In genomic region chr2:236535024-236535423, GRCh38 we compare ENCODE assay signal across 11 cellular contexts. TPM values are rescaled to one million over a fixed set of nuclear protein-coding genes. Genes with fewer than 3 reads are reported as not detected.
A peak's percentile ranks its signal among the peaks of the same experiment; 100 is the strongest.
DNase-seq lines count a peak whose midpoint lies in the region; ATAC-seq and TF ChIP-seq lines count a peak whose summit lies in the region.
"Had no signal": no experiment of that assay in that cellular context is flagged by ENCODE, and none has a peak within 500 bp of the region (broad histone marks: within the 10 kb centered on the region; RNA-seq: fewer than 3 reads in every experiment).

No MANE protein-coding gene starts in this region.

- H4K8ac ChIP-seq in IMR-90 (ENCODE audit: low read depth in 2 of 2, low read length in 2 of 2) = no peak overlapping the region

- no peak overlapping the region for H3K23ac ChIP-seq in IMR-90 (ENCODE audit: low read depth, low read length)

- H2BK15ac ChIP-seq in IMR-90 (ENCODE audit: low read depth, low read length) = no peak overlapping the region

- no peak overlapping the region for H4K91ac ChIP-seq in IMR-90 (ENCODE audit: insufficient read depth, low read depth, low read length)

- H3K27ac ChIP-seq in IMR-90 (ENCODE audit: insufficient read depth, low read length) = no peak overlapping the region
- no peak overlapping the region for H3K27ac ChIP-seq in aorta (ENCODE audit: low read depth in 1 of 2, low read length in 2 of 2)
- H3K27ac ChIP-seq: left lung had no signal

- DNase-seq in IMR-90 (peak; percentile 8), astrocyte of the hippocampus (ENCODE audit: low read depth, low spot score) (peak; percentile 95), glomerular visceral epithelial cell (ENCODE audit: extremely low spot score) (peak; percentile 94), smooth muscle cell of the brain vasculature (ENCODE audit: low read depth, low spot score) (peak; percentile 96), NCI-H187 treated with DMSO at 0.1 percent for 48 hours (lab: John Stamatoyannopoulos, UW) (no peak), aorta (no peak)
- DNase-seq: activated CD8-positive, alpha-beta T cell treated with anti-CD3 and anti-CD28 coated beads, Interleukin-2, amount 10 ng/mL, durations not matched to agents 7 days and 5 days; left lung; NCI-H1417; NCI-H524 had no signal

- no peak overlapping the region for H3K4ac ChIP-seq in IMR-90 (ENCODE audit: low read depth, low read length)

- H3K14ac ChIP-seq in IMR-90 (replicated peaks; ENCODE audit: low read depth, low read length) = no peak overlapping the region

- H2BK5ac ChIP-seq in IMR-90 (ENCODE audit: low read depth, low read length, poor library complexity, severe bottlenecking) = no peak overlapping the region

- intact Hi-C loops in IMR-90 (cut with micrococcal nuclease) = no loop called here
- intact Hi-C loops in aorta (cut with DNase I) = no loop called here

- H3K18ac ChIP-seq in IMR-90 (ENCODE audit: low read depth, low read length) = no peak overlapping the region

- H3K27me3 ChIP-seq in IMR-90 (ENCODE audit: control insufficient read depth, insufficient read depth, low read length) = peaks cover 9% of the 10 kb centered on the region; the same call in 1 of the 2 replicates
- H3K27me3 ChIP-seq in aorta (ENCODE audit: control insufficient read depth in 1 of 2, insufficient read depth in 2 of 2, low read length in 1 of 2) = no peaks in the 10 kb centered on the region
- H3K27me3 ChIP-seq: left lung had no signal

- H2AFZ ChIP-seq in IMR-90 (replicated peaks; ENCODE audit: low read length, poor library complexity) = no peak overlapping the region

- H4K20me1 ChIP-seq in IMR-90 (ENCODE audit: insufficient read depth, low read length) = no peaks in the 10 kb centered on the region

- H2BK120ac ChIP-seq in IMR-90 (ENCODE audit: low read depth, low read length) = no peak overlapping the region

- H3K9ac ChIP-seq in IMR-90 (ENCODE audit: low read depth, low read length) = no peak overlapping the region

- in situ Hi-C loops in IMR-90 (cut with MboI; ENCODE audit: low sequenced_read_pairs) = no loop called here

- H2AK5ac ChIP-seq in IMR-90 (ENCODE audit: low read depth, low read length) = no peak overlapping the region

- WGBS in IMR-90 (ENCODE audit: extremely low coverage in 2 of 2, insufficient read length in 1 of 2), 2 experiments = 50% methylated on average over 1 of the region's 5 CpGs; no CpG with 5 or more reads in 1 of the 2 experiments
- 66 to 70% methylated on average over 5 of the region's 5 CpGs for WGBS in aorta, 2 donors

- POLR2A ChIA-PET in IMR-90 (lab: Charles Lee; ENCODE audit: unreplicated experiment) = no interaction called here

- H4K5ac ChIP-seq in IMR-90 (ENCODE audit: low read depth, low read length) = no peak overlapping the region

- no peak for TF ChIP-seq POLR2A in IMR-90 (IDR thresholded peaks at IDR 0.05; ENCODE audit: low read depth, low read length)

- no peak overlapping the region for H3K56ac ChIP-seq in IMR-90 (ENCODE audit: extremely low read depth, insufficient read depth, low read length)

- no peak for TF ChIP-seq RAD21 in IMR-90 (IDR thresholded peaks at IDR 0.05; ENCODE audit: low read length)

- dilution Hi-C loops in IMR-90 (cut with HindIII; ENCODE audit: low sequenced_read_pairs, unreplicated experiment) = no loop called here

- H3K36me3 ChIP-seq in IMR-90 (ENCODE audit: control insufficient read depth, insufficient read depth, low read length) (no peaks in the 10 kb centered on the region), aorta (ENCODE audit: control insufficient read depth in 1 of 2, insufficient read depth in 2 of 2, low read length in 1 of 2) (no peaks in the 10 kb centered on the region)
- H3K36me3 ChIP-seq: left lung had no signal

- H3K9me3 ChIP-seq in IMR-90 (ENCODE audit: control insufficient read depth, insufficient read depth, low read length) = no peaks in the 10 kb centered on the region
- H3K9me3 ChIP-seq in aorta (ENCODE audit: control insufficient read depth, low read length) = no peaks in the 10 kb centered on the region
- H3K9me3 ChIP-seq: left lung had no signal

- no peak overlapping the region for H2BK20ac ChIP-seq in IMR-90 (ENCODE audit: low read depth, low read length)

- CTCF ChIA-PET in IMR-90 (lab: Yijun Ruan, JAX) = no interaction called here

- H3K4me1 ChIP-seq in IMR-90 (ENCODE audit: control insufficient read depth, insufficient read depth, low read length) (no peaks in the 10 kb centered on the region), aorta (ENCODE audit: control insufficient read depth in 1 of 2, insufficient read depth in 2 of 2, low read length in 2 of 2) (no peaks in the 10 kb centered on the region)

- no peak for TF ChIP-seq CTCF in IMR-90 (conservative IDR thresholded peaks at IDR 0.05; ENCODE audit: low read depth, low read length)

- no peaks in the 10 kb centered on the region for H3K79me1 ChIP-seq in IMR-90 (ENCODE audit: low read depth in 1 of 2, low read length in 2 of 2)

- H3K9me1 ChIP-seq in IMR-90 (ENCODE audit: insufficient read depth, low read length) = no peaks in the 10 kb centered on the region

- H3K4me3 ChIP-seq in IMR-90 (ENCODE audit: insufficient read depth, low read depth, low read length) = no peak overlapping the region
- no peak overlapping the region for H3K4me3 ChIP-seq in aorta (ENCODE audit: low read length in 2 of 2)
- H3K4me3 ChIP-seq: left lung had no signal

- ATAC-seq in IMR-90 (ENCODE audit: low read depth) = no peak
- no peak for ATAC-seq in HG03469 (IDR thresholded peaks at IDR 0.05; ENCODE audit: unreplicated experiment)
- ATAC-seq in aorta (ENCODE audit: low FRiP score) = no peak
- ATAC-seq: activated CD8-positive, alpha-beta T cell treated with anti-CD3 and anti-CD28 coated beads, Interleukin-2, amount 10 ng/mL, durations not matched to agents 7 days and 5 days; left lung had no signal

- no peak overlapping the region for H2AK9ac ChIP-seq in IMR-90 (replicated peaks; ENCODE audit: low read depth, low read length, poor library complexity)

- no peak overlapping the region for H3K4me2 ChIP-seq in IMR-90 (ENCODE audit: low read depth, low read length)

- no TSS peak for BruUV-seq in IMR-90 (replicated peaks; lab: Mats Ljungman, UMichigan)

TF ChIP-seq in IMR-90, 13 proteins besides CTCF, POLR2A, EP300 and RAD21:
- no peak for TF ChIP-seq CHD1 (IDR thresholded peaks at IDR 0.05; ENCODE audit: low read depth, low read length)
- no peak for TF ChIP-seq MAFK (IDR thresholded peaks at IDR 0.05; ENCODE audit: low read depth, low read length)
- no peak for TF ChIP-seq RFX5 (IDR thresholded peaks at IDR 0.05; ENCODE audit: low read depth, low read length)
- no peak for TF ChIP-seq FOS (IDR thresholded peaks at IDR 0.05; ENCODE audit: low read depth, low read length)
- TF ChIP-seq MXI1 (IDR thresholded peaks at IDR 0.05; ENCODE audit: borderline replicate concordance, low read depth, low read length) = no peak
- no peak for TF ChIP-seq USF2 (IDR thresholded peaks at IDR 0.05; ENCODE audit: low read depth, low read length)
- TF ChIP-seq SMC3 (IDR thresholded peaks at IDR 0.05; ENCODE audit: low read depth, low read length) = no peak
- no peak for TF ChIP-seq MAZ (IDR thresholded peaks at IDR 0.05; ENCODE audit: borderline replicate concordance, low read depth, low read length)
- no peak for TF ChIP-seq CEBPB (IDR thresholded peaks at IDR 0.05; ENCODE audit: low read depth, low read length)
- TF ChIP-seq ELK1 (IDR thresholded peaks at IDR 0.05; ENCODE audit: borderline replicate concordance, low read depth, low read length) = no peak
- no peak for TF ChIP-seq BHLHE40 (IDR thresholded peaks at IDR 0.05; ENCODE audit: low read depth, low read length)
- no peak for TF ChIP-seq RCOR1 (IDR thresholded peaks at IDR 0.05; ENCODE audit: insufficient replicate concordance, low read length)
- TF ChIP-seq NFE2L2 (IDR thresholded peaks at IDR 0.05; ENCODE audit: low read depth, low read length) = no peak

RNA-seq across cellular contexts. Expression of gene ACKR3, which starts 34.6 kb away (rescaled TPM):
- total RNA-seq in IMR-90 (2012; rRNA removed) (not detected in 2 replicates), aorta (100 to 1,000 TPM; 113 to 116 TPM)
- polyA plus RNA-seq in IMR-90 (2012; rRNA removed) (not detected in 2 replicates), aorta (10 to 100 TPM in 1 of 2 donors, 1 to 10 TPM in 1; 7.0 to 37.5 TPM)
- not detected in 2 replicates for polyA plus RNA-seq in IMR-90 (2012; cell fraction: cytosol; rRNA removed)
- 0.32 TPM in 1 of 2 replicates, not detected in the other for polyA plus RNA-seq in IMR-90 (2012; cell fraction: nucleus; rRNA removed; ENCODE audit: low replicate concordance)

Comparison
In these comparisons a context has a peak if more than half of its experiments do, and no peak if none do; other contexts are left out.
1. DNase-seq: peak in IMR-90 (single experiment), astrocyte of the hippocampus (single experiment), glomerular visceral epithelial cell (single experiment) and smooth muscle cell of the brain vasculature (single experiment); none in NCI-H187 treated with DMSO at 0.1 percent for 48 hours (single experiment) and aorta (0 of 2).
2. RNA of gene ACKR3, which starts 34.6 kb away (total RNA-seq): 113 to 116 TPM in aorta; not detected in IMR-90; every median in the first group is over 100 times any median in the second.